In the genomic region with DNA sequence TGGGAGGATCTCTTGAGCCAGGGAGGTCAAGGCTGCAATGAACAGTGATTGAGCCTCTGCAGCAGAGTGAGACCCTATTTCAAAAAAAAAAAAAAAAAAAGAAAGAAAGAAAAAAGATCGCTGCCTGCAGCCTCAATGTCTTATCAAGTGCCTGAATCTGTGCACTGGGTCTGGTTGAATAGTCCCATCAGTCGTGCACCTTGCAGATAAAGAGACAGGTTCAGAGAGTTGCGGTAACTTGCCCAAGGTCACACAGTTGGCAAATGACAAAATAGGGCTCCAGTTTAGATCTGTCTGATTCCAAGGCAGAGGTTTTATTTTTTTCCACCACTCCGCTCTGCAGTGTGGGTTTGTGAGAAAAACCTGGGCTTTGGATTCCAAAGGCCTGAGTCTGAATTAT, we compare ENCODE assay signal across 21 cellular contexts. TPM values are rescaled to one million over a fixed set of nuclear protein-coding genes. Genes with fewer than 3 reads are reported as not detected.
A peak's percentile ranks its signal among the peaks of the same experiment; 100 is the strongest.
DNase-seq lines count a peak whose midpoint lies in the region; ATAC-seq and TF ChIP-seq lines count a peak whose summit lies in the region.
"Had no signal": no experiment of that assay in that cellular context is flagged by ENCODE, and none has a peak within 500 bp of the region (broad histone marks: within the 10 kb centered on the region; RNA-seq: fewer than 3 reads in every experiment).

No MANE protein-coding gene starts in this region.

- peak; percentile 66 for DNase-seq in Jurkat, Clone E6-1 (ENCODE audit: low read depth, low spot score)
- no peak for DNase-seq in body of pancreas
- DNase-seq in progenitor cell of endocrine pancreas (ENCODE audit: low spot score, unreplicated experiment): no peak
- DNase-seq in left lung: no peak
- no peak for DNase-seq in psoas muscle
- DNase-seq: C1 segment of cervical spinal cord; Calu3; CD4-positive, alpha-beta memory T cell; COR-L47; DMS79 treated with DMSO at 0.1 percent for 48 hours; GF-D8; GM23248; HCEC 1CT had no signal

- no peaks in the 10 kb centered on the region for H3K27me3 ChIP-seq in body of pancreas
- H3K27me3 ChIP-seq in left lung: no peaks in the 10 kb centered on the region
- H3K27me3 ChIP-seq in psoas muscle (ENCODE audit: insufficient read depth in 3 of 3, low read length in 2 of 3): peaks cover 0 to 4% (median 0%) of the 10 kb centered on the region in 3 donors

- H3K27ac ChIP-seq in HEK293 (ENCODE audit: extremely low read depth, low read depth, low read length) (no peak overlapping the region), body of pancreas (peak overlapping the region; percentile 78 to 98 (median 98)), left lung (no peak overlapping the region), psoas muscle (no peak overlapping the region)
- H3K27ac ChIP-seq: GM23248 had no signal

- H3K9me3 ChIP-seq in HEK293 (ENCODE audit: control insufficient read depth, insufficient read depth, low read depth, low read length): no peaks in the 10 kb centered on the region
- H3K9me3 ChIP-seq in body of pancreas: no peaks in the 10 kb centered on the region
- no peaks in the 10 kb centered on the region for H3K9me3 ChIP-seq in left lung
- no peaks in the 10 kb centered on the region for H3K9me3 ChIP-seq in psoas muscle

- intact Hi-C loops in body of pancreas (cut with DNase I) (no loop called here), left lung (cut with DNase I) (no loop called here), psoas muscle (cut with DNase I) (loop anchor here in 1 of 2 donors (10.0 kb wide), 1 partner anchor 107 kb away; the partner anchor contains the start of gene COX6A1)

- no peaks in the 10 kb centered on the region for H3K27me3 Mint-ChIP-seq in progenitor cell of endocrine pancreas

- WGBS in body of pancreas, 2 donors: 17 to 25% methylated on average over 4 of the region's 4 CpGs
- 79 to 90% (median 84%) methylated on average over 4 of the region's 4 CpGs for WGBS in psoas muscle, 3 donors

- no peaks in the 10 kb centered on the region for H3K9me3 Mint-ChIP-seq in progenitor cell of endocrine pancreas (ENCODE audit: low read depth)
- H3K9me3 Mint-ChIP-seq: CD4-positive, alpha-beta memory T cell had no signal

- H3K4me1 ChIP-seq in HEK293 (ENCODE audit: control insufficient read depth, insufficient read depth, low read length): no peaks in the 10 kb centered on the region
- peaks cover 67% of the 10 kb centered on the region for H3K4me1 ChIP-seq in body of pancreas
- H3K4me1 ChIP-seq in left lung: peaks cover 3 to 12% of the 10 kb centered on the region in 2 donors
- no peaks in the 10 kb centered on the region for H3K4me1 ChIP-seq in psoas muscle

- no peak for TF ChIP-seq POLR2A in body of pancreas (IDR thresholded peaks at IDR 0.05)

- CTCF ChIA-PET in HEK293 (lab: Yijun Ruan, JAX): interaction anchor here (2.4 kb wide), 1 partner anchor 26 kb away, joined by 7 read pairs; the partner anchor contains the start of gene SIRT4

- H3K4me3 Mint-ChIP-seq in progenitor cell of endocrine pancreas (ENCODE audit: low read depth): no peak overlapping the region

- TF ChIP-seq CTCF in HEK293 (tag by site-specific recombination; IDR thresholded peaks at IDR 0.05) (no peak), body of pancreas (IDR thresholded peaks at IDR 0.05) (no peak), progenitor cell of endocrine pancreas (IDR thresholded peaks at IDR 0.05; ENCODE audit: unreplicated experiment) (no peak), left lung (IDR thresholded peaks at IDR 0.05) (no peak), psoas muscle (IDR thresholded peaks at IDR 0.05) (no peak)

- H3K4me3 ChIP-seq in HEK293 (ENCODE audit: low read depth, low read length) (no peak overlapping the region), body of pancreas (no peak overlapping the region), left lung (no peak overlapping the region), psoas muscle (no peak overlapping the region)
- H3K4me3 ChIP-seq in Jurkat, Clone E6-1 (ENCODE audit: low read length): no peak overlapping the region
- H3K4me3 ChIP-seq: GM23248 had no signal

- peaks cover 13% of the 10 kb centered on the region for H3K4me1 Mint-ChIP-seq in progenitor cell of endocrine pancreas (ENCODE audit: low read depth)

- H3K27ac Mint-ChIP-seq in progenitor cell of endocrine pancreas: peak overlapping the region; percentile 15
- H3K27ac Mint-ChIP-seq: CD4-positive, alpha-beta memory T cell had no signal

- no peaks in the 10 kb centered on the region for H3K36me3 ChIP-seq in HEK293 (ENCODE audit: control insufficient read depth in 2 of 2, insufficient read depth in 1 of 2, low read length in 2 of 2)
- H3K36me3 ChIP-seq in body of pancreas (replicated peaks in 1 of 2; ENCODE audit: insufficient read depth in 1 of 2, low read depth in 2 of 2): no peaks in the 10 kb centered on the region
- H3K36me3 ChIP-seq in left lung: no peaks in the 10 kb centered on the region
- no peaks in the 10 kb centered on the region for H3K36me3 ChIP-seq in psoas muscle (ENCODE audit: insufficient read depth in 1 of 2, low read depth in 1 of 2)

- POLR2A ChIA-PET in HEK293 (lab: Yijun Ruan, JAX): interaction anchor here (1.5 kb wide), 1 partner anchor 36 kb away, joined by 4 read pairs; the partner anchor contains the start of gene RNU4-2

- ATAC-seq in body of pancreas (no peak), left lung (no peak), psoas muscle (no peak)

- H3K36me3 Mint-ChIP-seq in progenitor cell of endocrine pancreas (ENCODE audit: insufficient read depth): no peaks in the 10 kb centered on the region

TF ChIP-seq in HEK293, 187 proteins besides CTCF, POLR2A, EP300 and RAD21:
- TF ChIP-seq, protein P1, sequence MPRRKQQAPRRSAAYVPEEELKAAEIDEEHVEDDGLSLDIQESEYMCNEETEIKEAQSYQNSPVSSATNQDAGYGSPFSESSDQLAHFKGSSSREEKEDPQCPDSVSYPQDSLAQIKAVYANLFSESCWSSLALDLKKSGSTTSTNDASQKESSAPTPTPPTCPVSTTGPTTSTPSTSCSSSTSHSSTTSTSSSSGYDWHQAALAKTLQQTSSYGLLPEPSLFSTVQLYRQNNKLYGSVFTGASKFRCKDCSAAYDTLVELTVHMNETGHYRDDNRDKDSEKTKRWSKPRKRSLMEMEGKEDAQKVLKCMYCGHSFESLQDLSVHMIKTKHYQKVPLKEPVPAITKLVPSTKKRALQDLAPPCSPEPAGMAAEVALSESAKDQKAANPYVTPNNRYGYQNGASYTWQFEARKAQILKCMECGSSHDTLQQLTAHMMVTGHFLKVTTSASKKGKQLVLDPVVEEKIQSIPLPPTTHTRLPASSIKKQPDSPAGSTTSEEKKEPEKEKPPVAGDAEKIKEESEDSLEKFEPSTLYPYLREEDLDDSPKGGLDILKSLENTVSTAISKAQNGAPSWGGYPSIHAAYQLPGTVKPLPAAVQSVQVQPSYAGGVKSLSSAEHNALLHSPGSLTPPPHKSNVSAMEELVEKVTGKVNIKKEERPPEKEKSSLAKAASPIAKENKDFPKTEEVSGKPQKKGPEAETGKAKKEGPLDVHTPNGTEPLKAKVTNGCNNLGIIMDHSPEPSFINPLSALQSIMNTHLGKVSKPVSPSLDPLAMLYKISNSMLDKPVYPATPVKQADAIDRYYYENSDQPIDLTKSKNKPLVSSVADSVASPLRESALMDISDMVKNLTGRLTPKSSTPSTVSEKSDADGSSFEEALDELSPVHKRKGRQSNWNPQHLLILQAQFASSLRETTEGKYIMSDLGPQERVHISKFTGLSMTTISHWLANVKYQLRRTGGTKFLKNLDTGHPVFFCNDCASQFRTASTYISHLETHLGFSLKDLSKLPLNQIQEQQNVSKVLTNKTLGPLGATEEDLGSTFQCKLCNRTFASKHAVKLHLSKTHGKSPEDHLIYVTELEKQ (tag by site-specific recombination; IDR thresholded peaks at IDR 0.05; ENCODE audit: borderline replicate concordance): no peak
- 0 out of 2 replicates have a peak, but pooled peaks have one; percentile 24 for TF ChIP-seq ZNF768 (tag by site-specific recombination; IDR thresholded peaks at IDR 0.05)

RNA-seq across cellular contexts. Expression of gene PLA2G1B, which starts 0.6 kb away (rescaled TPM):
- polyA plus RNA-seq in Jurkat, Clone E6-1 (2012; ENCODE audit: insufficient read depth, insufficient read length): not detected
- over 10,000 TPM in 1 of 2 donors, 1,000 to 10,000 TPM in 1; 6,971 to 11,984 TPM for total RNA-seq in body of pancreas
- 0.60 TPM in 1 of 2 replicates, not detected in the other for total RNA-seq in progenitor cell of endocrine pancreas
- 10 to 100 TPM in 1 of 2 donors, 1 to 10 TPM in 1; 4.7 to 76.9 TPM for total RNA-seq in left lung
- total RNA-seq in psoas muscle: 1 to 10 TPM in 1 of 4 donors, not detected in 3; 1.0 TPM
- polyA plus RNA-seq in psoas muscle: under 1 TPM in 2 of 3 donors, not detected in 1; 0.39 to 0.81 TPM
- total RNA-seq: A172; A673; Calu3; CD4-positive, alpha-beta memory T cell; Daoy; G401; GM23248; H1; H7 had no signal
- polyA plus RNA-seq: BJ, GM23248, H1 had no signal

RNA-seq across cellular contexts. Expression of gene SIRT4, which starts 26.1 kb away (rescaled TPM):
- 4.3 TPM for polyA plus RNA-seq in Jurkat, Clone E6-1 (2012; ENCODE audit: insufficient read depth, insufficient read length)
- total RNA-seq in body of pancreas (1 to 10 TPM in 1 of 2 donors, under 1 TPM in 1; 0.99 to 6.2 TPM), progenitor cell of endocrine pancreas (4.5 and 4.9 TPM in 2 replicates), left lung (1 to 10 TPM; 1.7 to 2.3 TPM), psoas muscle (1 to 10 TPM; 2.3 to 7.7 (median 4.8) TPM)
- polyA plus RNA-seq in psoas muscle: 10 to 100 TPM in 1 of 3 donors, 1 to 10 TPM in 2; 3.4 to 10.7 (median 5.4) TPM
- total RNA-seq: GM23248 had no signal

RNA-seq across cellular contexts. Expression of gene RNU4-1, which starts 35.2 kb away (rescaled TPM):
- polyA plus RNA-seq in Jurkat, Clone E6-1 (2012; ENCODE audit: insufficient read depth, insufficient read length): not detected
- total RNA-seq in body of pancreas (under 1 TPM; under 0.01 TPM), progenitor cell of endocrine pancreas (6,474 and 7,038 TPM in 2 replicates), left lung (1,000 to 10,000 TPM; 3,185 to 3,518 TPM), psoas muscle (1,000 to 10,000 TPM; 1,144 to 3,144 (median 2,601) TPM)
- not detected for polyA plus RNA-seq in psoas muscle
- total RNA-seq: G401, GM23248 had no signal
- polyA plus RNA-seq: BJ; CD4-positive, alpha-beta memory T cell; GM23248 had no signal

RNA-seq across cellular contexts. Expression of gene RNU4-2, which starts 36.5 kb away (rescaled TPM):
- polyA plus RNA-seq in Jurkat, Clone E6-1 (2012; ENCODE audit: insufficient read depth, insufficient read length): 8.1 TPM
- total RNA-seq in body of pancreas: under 1 TPM; under 0.01 TPM
- 8,238 and 8,322 TPM in 2 replicates for total RNA-seq in progenitor cell of endocrine pancreas
- total RNA-seq in left lung: 1,000 to 10,000 TPM; 6,889 to 7,719 TPM
- over 10,000 TPM in 3 of 4 donors, 1,000 to 10,000 TPM in 1; 9,511 to 17,387 (median 16,401) TPM for total RNA-seq in psoas muscle
- not detected for polyA plus RNA-seq in psoas muscle
- total RNA-seq: G401 had no signal
- polyA plus RNA-seq: BJ; CD4-positive, alpha-beta memory T cell had no signal

RNA-seq across cellular contexts. Expression of gene MSI1, which starts 40.7 kb away (rescaled TPM):
- not detected for polyA plus RNA-seq in Jurkat, Clone E6-1 (2012; ENCODE audit: insufficient read depth, insufficient read length)
- total RNA-seq in body of pancreas: 1 to 10 TPM in 1 of 2 donors, under 1 TPM in 1; 0.66 to 1.3 TPM
- 122 and 127 TPM in 2 replicates for total RNA-seq in progenitor cell of endocrine pancreas
- total RNA-seq in left lung: 1 to 10 TPM in 1 of 2 donors, under 1 TPM in 1; 0.60 to 1.3 TPM
- total RNA-seq in psoas muscle: under 1 TPM in 2 of 4 donors, not detected in 2; 0.06 to 0.20 TPM
- under 1 TPM in 2 of 3 donors, not detected in 1; 0.03 to 0.04 TPM for polyA plus RNA-seq in psoas muscle
- total RNA-seq: CD4-positive, alpha-beta memory T cell; GM23248 had no signal
- polyA plus RNA-seq: BJ; CD4-positive, alpha-beta memory T cell; GM23248 had no signal

Comparison
In these comparisons a context has a peak if more than half of its experiments do, and no peak if none do; other contexts are left out.
1. H3K27ac ChIP-seq: peak in body of pancreas (4 of 4); none in HEK293 (single experiment), left lung (0 of 2) and psoas muscle (single experiment).
2. RNA of gene PLA2G1B, which starts 0.6 kb away (total RNA-seq): 6,971 to 11,984 TPM in body of pancreas; 4.7 to 76.9 TPM in left lung, 0.60 TPM in progenitor cell of endocrine pancreas and 1.0 TPM in psoas muscle; every median in the first group is over 10 times any median in the second.
3. RNA of gene RNU4-1, which starts 35.2 kb away (total RNA-seq): 6,474 to 7,038 TPM in progenitor cell of endocrine pancreas, 3,185 to 3,518 TPM in left lung and 1,144 to 3,144 TPM in psoas muscle; under 0.01 TPM in body of pancreas; every median in the first group is over 1,000 times any median in the second.